ENCODE assay signal across 29 cellular contexts in the genomic region with DNA sequence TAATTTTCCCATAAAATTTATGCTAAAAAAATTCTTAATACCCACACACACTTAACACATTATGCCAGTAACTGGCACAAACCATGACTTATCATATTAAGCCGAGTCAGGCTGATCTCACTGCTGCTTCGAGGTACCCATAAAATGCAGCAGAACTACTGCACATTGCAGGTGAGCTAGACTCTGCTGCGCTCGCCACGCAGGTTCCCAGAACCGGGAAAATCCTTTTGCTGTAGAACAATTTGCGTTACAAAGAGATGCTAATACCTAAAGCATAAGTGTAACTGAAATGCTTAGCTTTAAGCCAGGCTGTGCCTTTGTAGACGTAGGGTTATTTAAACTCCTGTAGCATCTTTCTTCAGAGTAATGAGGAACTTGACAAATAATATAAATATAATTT.
"Had no signal": no experiment of that assay in that cellular context is flagged by ENCODE, and none has a peak within 500 bp of the region (broad histone marks: within the 10 kb centered on the region; RNA-seq: fewer than 3 reads in every experiment).

No MANE protein-coding gene starts in this region.

- H3K4me3 ChIP-seq: adrenal gland, body of pancreas had no signal

- H3K4me1 Mint-ChIP-seq: activated CD4-positive, alpha-beta T cell treated with anti-CD3 and anti-CD28 coated beads for 36 hours; activated CD4-positive, alpha-beta T cell treated with anti-CD3 and anti-CD28 coated beads, Interleukin-2, amount 10 ng/mL, durations not matched to agents 7 days and 5 days had no signal

- ATAC-seq: activated CD4-positive, alpha-beta T cell treated with anti-CD3 and anti-CD28 coated beads for 36 hours; activated CD8-positive, alpha-beta T cell treated with anti-CD3 and anti-CD28 coated beads, Interleukin-2, amount 10 ng/mL, durations not matched to agents 7 days and 5 days; activated naive CD4-positive, alpha-beta T cell treated with anti-CD3 and anti-CD28 coated beads, Interleukin-2, amount 50 U/mL, for 72 hours; activated T-cell treated with anti-CD3 and anti-CD28 coated beads, Interleukin-2, amount 50 U/mL, for 4 hours; body of pancreas; PC-3 had no signal

- H3K27ac Mint-ChIP-seq: activated CD4-positive, alpha-beta T cell treated with anti-CD3 and anti-CD28 coated beads for 36 hours; activated CD4-positive, alpha-beta T cell treated with anti-CD3 and anti-CD28 coated beads, Interleukin-2, amount 10 ng/mL, durations not matched to agents 7 days and 5 days; activated CD8-positive, alpha-beta T cell treated with anti-CD3 and anti-CD28 coated beads, Interleukin-2, amount 10 ng/mL, durations not matched to agents 7 days and 5 days; activated naive CD4-positive, alpha-beta T cell treated with anti-CD3 and anti-CD28 coated beads for 36 hours; activated naive CD4-positive, alpha-beta T cell treated with anti-CD3 and anti-CD28 coated beads, Interleukin-2, amount 50 U/mL, for 72 hours; activated T-helper 1 cell treated with anti-CD3 and anti-CD28 coated beads, Interleukin-12 subunit alpha, Interleukin-12 subunit beta, Interleukin-2, Interleukin-4 antibody, amounts not matched to agents 30 ng/mL and 10 ng/mL and 1 ng/mL, durations not matched to agents 14 hours and 24 hours and 36 hours had no signal

- H3K27me3 Mint-ChIP-seq: activated CD4-positive, alpha-beta T cell treated with anti-CD3 and anti-CD28 coated beads, Interleukin-2, amount 10 ng/mL, durations not matched to agents 7 days and 5 days had no signal

- H3K4me3 Mint-ChIP-seq: activated CD4-positive, alpha-beta T cell treated with anti-CD3 and anti-CD28 coated beads for 36 hours; activated CD4-positive, alpha-beta T cell treated with anti-CD3 and anti-CD28 coated beads, Interleukin-2, amount 10 ng/mL, durations not matched to agents 7 days and 5 days; activated CD8-positive, alpha-beta T cell treated with anti-CD3 and anti-CD28 coated beads, Interleukin-2, amount 10 ng/mL, durations not matched to agents 7 days and 5 days; activated naive CD4-positive, alpha-beta T cell treated with anti-CD3 and anti-CD28 coated beads for 36 hours; activated T-cell treated with anti-CD3 and anti-CD28 coated beads, Interleukin-2, amount 50 U/mL, for 4 hours; activated T-helper 1 cell treated with anti-CD3 and anti-CD28 coated beads, Interleukin-12 subunit alpha, Interleukin-12 subunit beta, Interleukin-2, Interleukin-4 antibody, amounts not matched to agents 30 ng/mL and 10 ng/mL and 1 ng/mL, durations not matched to agents 14 hours and 24 hours and 36 hours had no signal

- H3K27ac ChIP-seq: adrenal gland, body of pancreas, WERI-Rb-1 had no signal

- H3K27me3 ChIP-seq: adrenal gland, body of pancreas had no signal

- H3K4me1 ChIP-seq: adrenal gland, body of pancreas had no signal

- H3K9me3 Mint-ChIP-seq: activated CD4-positive, alpha-beta T cell treated with anti-CD3 and anti-CD28 coated beads, Interleukin-2, amount 10 ng/mL, durations not matched to agents 7 days and 5 days; activated naive CD4-positive, alpha-beta T cell treated with anti-CD3 and anti-CD28 coated beads for 36 hours; activated naive CD4-positive, alpha-beta T cell treated with anti-CD3 and anti-CD28 coated beads, Interleukin-2, amount 50 U/mL, for 72 hours; activated T-cell treated with anti-CD3 and anti-CD28 coated beads, Interleukin-2, amount 50 U/mL, for 4 hours; activated T-helper 1 cell treated with anti-CD3 and anti-CD28 coated beads, Interleukin-12 subunit alpha, Interleukin-12 subunit beta, Interleukin-2, Interleukin-4 antibody, amounts not matched to agents 30 ng/mL and 10 ng/mL and 1 ng/mL, durations not matched to agents 14 hours and 24 hours and 36 hours had no signal

- H3K36me3 ChIP-seq: adrenal gland, WERI-Rb-1 had no signal

- H3K9me3 ChIP-seq: adrenal gland had no signal

- H3K36me3 Mint-ChIP-seq: activated naive CD4-positive, alpha-beta T cell treated with anti-CD3 and anti-CD28 coated beads, Interleukin-2, amount 50 U/mL, for 72 hours had no signal

- DNase-seq: activated CD4-positive, alpha-beta T cell treated with anti-CD3 and anti-CD28 coated beads for 36 hours; activated CD4-positive, alpha-beta T cell treated with anti-CD3 and anti-CD28 coated beads, Interleukin-2, amount 10 ng/mL, durations not matched to agents 7 days and 5 days; activated CD4-positive, alpha-beta T cell treated with anti-CD3 and anti-CD28 coated beads, Interleukin-2, amount 50 U/mL, for 48 hours; activated CD8-positive, alpha-beta memory T cell treated with anti-CD3 and anti-CD28 coated beads, Interleukin-2, amount 50 U/mL, for 4 hours; activated CD8-positive, alpha-beta T cell treated with anti-CD3 and anti-CD28 coated beads, Interleukin-2, amount 10 ng/mL, durations not matched to agents 7 days and 5 days; activated gamma-delta T cell treated with Interleukin-2 at 50 U/mL for 16 hours; activated naive CD4-positive, alpha-beta T cell treated with anti-CD3 and anti-CD28 coated beads for 36 hours; activated T-cell treated with anti-CD3 and anti-CD28 coated beads for 4 hours; activated T-cell treated with anti-CD3 and anti-CD28 coated beads, Interleukin-2, amount 50 U/mL, for 4 hours; adrenal gland; body of pancreas; NCI-H1092 treated with DMSO at 0.1 percent for 48 hours; NCI-H1417; NCI-H146; NCI-H187; NCI-H2029 treated with DMSO at 0.1 percent for 48 hours; NCI-H2107; NCI-H2171; NCI-H510A; NCI-H526; NCI-H748 treated with DMSO at 0.1 percent for 48 hours; NK-92 treated with Interleukin-12 subunit alpha and Interleukin-12 subunit beta, amount 100 ng/mL, for 24 hours; PC-3; Right ventricle myocardium superior; SW 1271; T1000; WERI-Rb-1 had no signal
